Comparison of ENCODE assay signal across 22 cellular contexts in genomic region chr11:124122123-124122522, GRCh38.
"Had no signal": no experiment of that assay in that cellular context is flagged by ENCODE, and none has a peak within 500 bp of the region (broad histone marks: within the 10 kb centered on the region; RNA-seq: fewer than 3 reads in every experiment).

No MANE protein-coding gene starts in this region.

- ATAC-seq: esophagus mucosa; gastroesophageal sphincter; left lobe of liver; natural killer cell; sciatic nerve; stimulated activated naive B cell treated with anti-CD40 and anti-IgM and Interleukin-4, amounts not matched to agents 10 μg/mL and 1 μg/mL and 100 μg/mL, for 72 hours; stimulated activated naive CD8-positive, alpha-beta T cell treated with anti-CD3 and anti-CD28 coated beads, Interleukin-15, amount 100 ng/mL, for 72 hours; upper lobe of right lung had no signal

- DNase-seq: colonic mucosa; dermis blood vessel endothelial cell; effector CD4-positive, alpha-beta T cell; glutamatergic neuron; islet precursor cell; natural killer cell; posterior cingulate gyrus; stimulated activated CD4-positive, alpha-beta T cell treated with anti-CD3 and anti-CD28 coated beads, Interleukin-2, amount 100 ng/mL, for 24 hours; stimulated activated CD4-positive, alpha-beta T cell treated with anti-CD3 and anti-CD28 coated beads, Interleukin-4, amount 100 ng/mL, for 4 hours; stimulated activated naive B cell treated with anti-CD40 and anti-IgM and Interleukin-4, amounts not matched to agents 10 μg/mL and 1 μg/mL and 100 μg/mL, for 72 hours; stimulated activated naive CD8-positive, alpha-beta T cell treated with anti-CD3 and anti-CD28 coated beads, Interleukin-15, amount 100 ng/mL, for 72 hours; testis; upper lobe of right lung had no signal

- H3K9me3 Mint-ChIP-seq: natural killer cell; neural crest cell; stimulated activated naive CD8-positive, alpha-beta T cell treated with anti-CD3 and anti-CD28 coated beads, Interleukin-15, amount 100 ng/mL, for 72 hours had no signal

- H3K4me1 ChIP-seq: colonic mucosa, testis, upper lobe of right lung, vagina had no signal

- H3K4me1 Mint-ChIP-seq: neural crest cell; stimulated activated naive B cell treated with anti-CD40 and anti-IgM and Interleukin-4, amounts not matched to agents 10 μg/mL and 1 μg/mL and 100 μg/mL, for 72 hours; stimulated activated naive CD8-positive, alpha-beta T cell treated with anti-CD3 and anti-CD28 coated beads, Interleukin-15, amount 100 ng/mL, for 72 hours had no signal

- H3K27me3 Mint-ChIP-seq: stimulated activated naive B cell treated with anti-CD40 and anti-IgM and Interleukin-4, amounts not matched to agents 10 μg/mL and 1 μg/mL and 100 μg/mL, for 72 hours; stimulated activated naive CD8-positive, alpha-beta T cell treated with anti-CD3 and anti-CD28 coated beads, Interleukin-15, amount 100 ng/mL, for 72 hours had no signal

- H3K9me3 ChIP-seq: colonic mucosa, gastroesophageal sphincter, testis, upper lobe of right lung, vagina had no signal

- H3K4me3 Mint-ChIP-seq: natural killer cell; neural crest cell; stimulated activated naive B cell treated with anti-CD40 and anti-IgM and Interleukin-4, amounts not matched to agents 10 μg/mL and 1 μg/mL and 100 μg/mL, for 72 hours; stimulated activated naive CD8-positive, alpha-beta T cell treated with anti-CD3 and anti-CD28 coated beads, Interleukin-15, amount 100 ng/mL, for 72 hours had no signal

- H3K27ac Mint-ChIP-seq: stimulated activated naive B cell treated with anti-CD40 and anti-IgM and Interleukin-4, amounts not matched to agents 10 μg/mL and 1 μg/mL and 100 μg/mL, for 72 hours had no signal

- H3K27me3 ChIP-seq: colonic mucosa, gastroesophageal sphincter, testis, tibial nerve, upper lobe of right lung, vagina had no signal

- H3K4me3 ChIP-seq: colonic mucosa, gastroesophageal sphincter, lung, skin epidermis, testis, tibial nerve, upper lobe of right lung, vagina had no signal

- H3K27ac ChIP-seq: colonic mucosa, gastroesophageal sphincter, skin epidermis, testis, tibial nerve, upper lobe of right lung, vagina had no signal
